Comparison of ENCODE assay signal across 8 cellular contexts in the genomic region with DNA sequence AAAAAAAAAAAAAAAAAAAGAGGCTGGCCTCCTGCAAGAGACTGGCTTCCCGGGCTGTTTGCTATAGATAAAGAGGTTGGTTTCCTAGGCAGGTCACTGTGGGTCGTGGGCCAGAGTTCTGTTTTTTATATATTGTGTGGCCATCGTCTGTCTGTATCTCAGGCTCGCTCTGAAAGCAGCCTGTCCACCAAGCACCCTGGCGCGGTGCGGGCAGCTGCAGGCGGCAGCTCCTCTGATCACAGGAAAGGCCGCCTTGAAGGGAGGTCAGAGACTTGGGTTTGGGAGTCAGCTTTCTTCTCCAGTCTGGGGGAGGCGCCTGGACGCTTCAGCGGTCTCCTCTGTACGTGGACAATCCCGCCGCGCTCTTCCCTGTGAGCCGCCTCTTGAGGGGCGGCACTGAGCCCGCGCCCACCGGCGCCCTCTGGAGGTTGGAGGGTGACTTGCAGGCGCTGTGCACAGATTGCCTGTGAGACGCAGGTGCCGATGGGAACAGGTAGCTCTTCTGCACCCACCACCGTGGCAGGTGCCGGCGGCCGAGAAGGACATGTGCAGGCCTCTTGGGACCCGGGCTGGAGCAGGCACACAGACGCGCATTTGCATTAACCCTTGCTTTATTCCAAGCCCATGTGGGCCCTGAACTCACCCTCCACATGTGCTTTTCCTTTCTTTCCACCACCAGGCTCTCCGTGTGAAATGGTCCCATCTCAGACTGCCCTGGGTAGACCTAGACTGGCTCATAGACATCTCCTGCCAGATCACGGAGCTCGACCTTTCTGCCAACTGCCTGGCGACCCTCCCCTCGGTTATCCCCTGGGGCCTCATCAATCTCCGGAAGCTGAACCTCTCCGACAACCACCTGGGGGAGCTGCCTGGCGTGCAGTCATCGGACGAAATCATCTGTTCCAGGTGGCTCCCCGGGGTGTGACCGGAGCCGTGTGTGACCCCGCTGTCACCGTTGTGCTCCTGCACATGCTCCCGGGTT.
A peak's percentile ranks its signal among the peaks of the same experiment; 100 is the strongest.
DNase-seq lines count a peak whose midpoint lies in the region; ATAC-seq and TF ChIP-seq lines count a peak whose summit lies in the region.

No MANE protein-coding gene starts in this region.

- peak overlapping the region; percentile 18 for H3K4me2 ChIP-seq in Karpas-422 (ENCODE audit: low read depth, low read length, poor library complexity, severe bottlenecking)

- peak; percentile 83 for ATAC-seq in GM21786 (IDR thresholded peaks at IDR 0.05; ENCODE audit: unreplicated experiment)

- H3K9me3 ChIP-seq in Karpas-422 (ENCODE audit: low read length), result no peaks in the 10 kb centered on the region

- H3K36me3 ChIP-seq in Karpas-422 (ENCODE audit: insufficient read depth, low read length), result peaks cover 70% of the 10 kb centered on the region

- no peaks in the 10 kb centered on the region for H3K27me3 ChIP-seq in Karpas-422 (ENCODE audit: low read length)

- H3K4me1 ChIP-seq in Karpas-422 (ENCODE audit: low read length), result peaks cover 57% of the 10 kb centered on the region

- peak; percentile 69 for DNase-seq in DMS79 treated with DMSO at 0.1 percent for 48 hours (lab: John Stamatoyannopoulos, UW)
- peak; percentile 88 for DNase-seq in Karpas-422
- peak; percentile 83 for DNase-seq in RWPE1 (ENCODE audit: low spot score)
- peak; percentile 66 for DNase-seq in activated gamma-delta T cell (lab: John Stamatoyannopoulos, UW)
- DNase-seq in germinal center (ENCODE audit: low spot score), result peak; percentile 90
- peak; percentile 27 for DNase-seq in non-pigmented ciliary epithelial cell (ENCODE audit: low read depth)
- peak in 37 of 49 donors; percentile 6 to 79 (median 45) for DNase-seq in substantia nigra (lab: John Stamatoyannopoulos, UW)

- peak; percentile 100 for TF ChIP-seq CTCF in RWPE1 (conservative IDR thresholded peaks at IDR 0.05; ENCODE audit: low read depth)

- no peak overlapping the region for H2AFZ ChIP-seq in Karpas-422 (ENCODE audit: low read length)

- H3K27ac ChIP-seq in Karpas-422 (ENCODE audit: low read length) (peak overlapping the region; percentile 91), RWPE1 (peak overlapping the region; percentile 60), substantia nigra (ENCODE audit: low read depth, low read length, poor library complexity, severe bottlenecking) (no peak overlapping the region)

- H4K20me1 ChIP-seq in Karpas-422 (ENCODE audit: insufficient read depth, low read depth, low read length), result no peaks in the 10 kb centered on the region

- CTCF ChIA-PET in RWPE1 (lab: Yijun Ruan, JAX), result interaction anchor here (0.5 to 7.3 kb wide), 57 partner anchors 9 to 666 kb away, joined by 3 to 161 read pairs (median 4); a partner anchor contains a TSS

- POLR2A ChIA-PET in RWPE1 (lab: Yijun Ruan, JAX; ENCODE audit: low non-redundant PET), result interaction anchor here (0.7 kb wide), 1 partner anchor 79 kb away, joined by 3 read pairs; no protein-coding TSS in a partner anchor

- no peak overlapping the region; the same call in 1 of the 2 replicates for H3K9ac ChIP-seq in Karpas-422 (ENCODE audit: low read length)

- peaks cover 19% of the 10 kb centered on the region for H3K79me2 ChIP-seq in Karpas-422 (ENCODE audit: low read length)

- no peaks in the 10 kb centered on the region for H3K9me2 ChIP-seq in Karpas-422 (replicated peaks; ENCODE audit: insufficient read depth, low read length)

- H3K4me3 ChIP-seq in Karpas-422 (ENCODE audit: low read length), result peak overlapping the region; percentile 16; the same call in 1 of the 2 replicates

Comparison
In these comparisons a context has a peak if more than half of its experiments do, and no peak if none do; other contexts are left out.
1. DNase-seq: peak in every context shown above with its lines; median percentile 90 in germinal center; 88 in Karpas-422; 83 in RWPE1; 69 in DMS79 treated with DMSO at 0.1 percent for 48 hours; 66 in activated gamma-delta T cell; 45 in substantia nigra; 27 in non-pigmented ciliary epithelial cell.